ENCODE assay signal across 1 cellular context in genomic region chr17:72562628-72563188, GRCh38.
TF ChIP-seq lines count a peak whose summit lies in the region.

No MANE protein-coding gene starts in this region.

TF ChIP-seq in GM12878, 131 proteins besides CTCF, POLR2A, EP300 and RAD21:
- TF ChIP-seq, protein P1, sequence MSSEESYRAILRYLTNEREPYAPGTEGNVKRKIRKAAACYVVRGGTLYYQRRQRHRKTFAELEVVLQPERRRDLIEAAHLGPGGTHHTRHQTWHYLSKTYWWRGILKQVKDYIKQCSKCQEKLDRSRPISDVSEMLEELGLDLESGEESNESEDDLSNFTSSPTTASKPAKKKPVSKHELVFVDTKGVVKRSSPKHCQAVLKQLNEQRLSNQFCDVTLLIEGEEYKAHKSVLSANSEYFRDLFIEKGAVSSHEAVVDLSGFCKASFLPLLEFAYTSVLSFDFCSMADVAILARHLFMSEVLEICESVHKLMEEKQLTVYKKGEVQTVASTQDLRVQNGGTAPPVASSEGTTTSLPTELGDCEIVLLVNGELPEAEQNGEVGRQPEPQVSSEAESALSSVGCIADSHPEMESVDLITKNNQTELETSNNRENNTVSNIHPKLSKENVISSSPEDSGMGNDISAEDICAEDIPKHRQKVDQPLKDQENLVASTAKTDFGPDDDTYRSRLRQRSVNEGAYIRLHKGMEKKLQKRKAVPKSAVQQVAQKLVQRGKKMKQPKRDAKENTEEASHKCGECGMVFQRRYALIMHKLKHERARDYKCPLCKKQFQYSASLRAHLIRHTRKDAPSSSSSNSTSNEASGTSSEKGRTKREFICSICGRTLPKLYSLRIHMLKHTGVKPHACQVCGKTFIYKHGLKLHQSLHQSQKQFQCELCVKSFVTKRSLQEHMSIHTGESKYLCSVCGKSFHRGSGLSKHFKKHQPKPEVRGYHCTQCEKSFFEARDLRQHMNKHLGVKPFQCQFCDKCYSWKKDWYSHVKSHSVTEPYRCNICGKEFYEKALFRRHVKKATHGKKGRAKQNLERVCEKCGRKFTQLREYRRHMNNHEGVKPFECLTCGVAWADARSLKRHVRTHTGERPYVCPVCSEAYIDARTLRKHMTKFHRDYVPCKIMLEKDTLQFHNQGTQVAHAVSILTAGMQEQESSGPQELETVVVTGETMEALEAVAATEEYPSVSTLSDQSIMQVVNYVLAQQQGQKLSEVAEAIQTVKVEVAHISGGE (CRISPR knock-in tag; IDR thresholded peaks at IDR 0.05): no peak
- TF ChIP-seq RELB (IDR thresholded peaks at IDR 0.05; ENCODE audit: low read depth): no peak
- TF ChIP-seq PML (IDR thresholded peaks at IDR 0.05; ENCODE audit: low read length): no peak
- no peak for TF ChIP-seq SP1 (IDR thresholded peaks at IDR 0.05; ENCODE audit: low read depth, low read length)
- TF ChIP-seq TCF3 (IDR thresholded peaks at IDR 0.05; ENCODE audit: borderline replicate concordance, insufficient read depth, low read depth, low read length): no peak
- TF ChIP-seq CEBPB (IDR thresholded peaks at IDR 0.05; ENCODE audit: borderline replicate concordance in 1 of 2, low read depth in 2 of 2, low read length in 2 of 2): no peak
- TF ChIP-seq SREBF2 (IDR thresholded peaks at IDR 0.05; ENCODE audit: low read length): no peak
- TF ChIP-seq STAT3 (IDR thresholded peaks at IDR 0.05; ENCODE audit: low read depth, low read length): no peak
- no peak for TF ChIP-seq LARP7 (IDR thresholded peaks at IDR 0.05)
- no peak for TF ChIP-seq RBBP5 (conservative IDR thresholded peaks at IDR 0.05)
- no peak for TF ChIP-seq STAT1 (conservative IDR thresholded peaks at IDR 0.05)
- TF ChIP-seq SPI1 (IDR thresholded peaks at IDR 0.05; ENCODE audit: borderline replicate concordance, insufficient read depth, low read depth, low read length): no peak
- no peak for TF ChIP-seq CREM (IDR thresholded peaks at IDR 0.05; ENCODE audit: low read depth)
